Comparison of ENCODE assay signal across 8 cellular contexts in the genomic region with DNA sequence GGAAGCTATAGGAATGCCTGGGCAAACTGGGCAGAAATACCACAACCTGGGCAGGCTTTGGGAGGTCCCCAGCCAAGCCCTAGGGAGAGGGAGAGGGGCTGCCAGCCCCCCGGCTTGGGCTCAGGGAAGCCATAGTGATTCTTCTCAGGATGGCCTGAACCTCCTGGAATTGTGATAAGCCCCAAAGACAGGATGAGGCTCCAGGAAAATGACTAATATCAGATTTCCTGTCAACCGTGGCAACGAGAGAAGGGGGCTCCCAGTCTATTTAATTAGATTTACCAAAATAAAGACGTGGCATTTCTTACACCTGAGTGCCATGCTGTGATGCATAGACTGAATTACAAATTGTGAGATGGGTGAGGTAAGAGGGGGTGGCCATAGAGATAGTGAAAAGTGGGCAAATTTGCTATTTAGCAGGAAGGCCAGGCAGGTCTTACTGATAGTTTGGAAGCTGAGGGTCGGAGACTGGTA. TPM values are rescaled to one million over a fixed set of nuclear protein-coding genes. Genes with fewer than 3 reads are reported as not detected.
DNase-seq lines count a peak whose midpoint lies in the region; ATAC-seq, FAIRE-seq and TF ChIP-seq lines count a peak whose summit lies in the region.

No MANE protein-coding gene starts in this region.

- H3K27me3 ChIP-seq in IMR-90 (ENCODE audit: control insufficient read depth, insufficient read depth, low read length) (no peaks in the 10 kb centered on the region), astrocyte (ENCODE audit: insufficient read depth, low read length) (no peaks in the 10 kb centered on the region), stomach (peaks cover 0 to 12% (median 0%) of the 10 kb centered on the region in 3 donors)

- peak overlapping the region; percentile 88; the same call in 1 of the 2 replicates for H3K23ac ChIP-seq in IMR-90 (ENCODE audit: low read depth, low read length)

- FAIRE-seq in astrocyte (lab: Jason Lieb, UNC) (no peak), kidney (lab: Jason Lieb, UNC) (no peak)

- H3K4me2 ChIP-seq in IMR-90 (ENCODE audit: low read depth, low read length) (peak overlapping the region; percentile 98), astrocyte (ENCODE audit: low read length) (peak overlapping the region; percentile 93)

- H2AK9ac ChIP-seq in IMR-90 (replicated peaks; ENCODE audit: low read depth, low read length, poor library complexity) = peak overlapping the region; percentile 100

- in situ Hi-C loops in IMR-90 (cut with MboI; ENCODE audit: low sequenced_read_pairs) = no loop called here

- H3K9me1 ChIP-seq in IMR-90 (ENCODE audit: insufficient read depth, low read length) = peaks cover 10% of the 10 kb centered on the region

- CTCF ChIA-PET in IMR-90 (lab: Yijun Ruan, JAX) = no interaction called here

- H3K4me3 ChIP-seq in IMR-90 (ENCODE audit: insufficient read depth, low read depth, low read length) (peak overlapping the region; percentile 65), astrocyte (ENCODE audit: insufficient read depth, low read depth, low read length) (peak overlapping the region; percentile 64), kidney (ENCODE audit: low read length in 2 of 2) (peak overlapping the region; percentile 18 to 77), stomach (peak overlapping the region; percentile 55 to 79 (median 70)), lower leg skin (ENCODE audit: low read depth, poor library complexity, severe bottlenecking) (no peak overlapping the region)

- H3K9ac ChIP-seq in IMR-90 (ENCODE audit: low read depth, low read length) = peak overlapping the region; percentile 92
- peak overlapping the region; percentile 95 for H3K9ac ChIP-seq in astrocyte (ENCODE audit: low read length)
- H3K9ac ChIP-seq in kidney (ENCODE audit: low read length in 2 of 2) = peak overlapping the region; percentile 35 to 87

- H4K20me1 ChIP-seq in IMR-90 (ENCODE audit: insufficient read depth, low read length) (no peaks in the 10 kb centered on the region), astrocyte (ENCODE audit: insufficient read depth, low read length) (no peaks in the 10 kb centered on the region)

- peaks cover 3% of the 10 kb centered on the region for H3K27me3 Mint-ChIP-seq in astrocyte (ENCODE audit: low read depth, unreplicated experiment)

- H3K9me3 ChIP-seq in IMR-90 (ENCODE audit: control insufficient read depth, insufficient read depth, low read length) (no peaks in the 10 kb centered on the region), astrocyte (ENCODE audit: insufficient read depth, low read depth, low read length) (no peaks in the 10 kb centered on the region), kidney (ENCODE audit: control insufficient read depth in 1 of 2, low read length in 2 of 2) (no peaks in the 10 kb centered on the region), stomach (no peaks in the 10 kb centered on the region)

- peaks cover 4 to 19% of the 10 kb centered on the region in 2 experiments; a peak in 3 of 4 replicates for H3K79me1 ChIP-seq in IMR-90 (ENCODE audit: low read depth in 1 of 2, low read length in 2 of 2)

- H4K8ac ChIP-seq in IMR-90 (ENCODE audit: low read depth in 2 of 2, low read length in 2 of 2) = peak overlapping the region; percentile 100

- peak overlapping the region; percentile 98 for H3K4ac ChIP-seq in IMR-90 (ENCODE audit: low read depth, low read length)

- H3K18ac ChIP-seq in IMR-90 (ENCODE audit: low read depth, low read length) = peak overlapping the region; percentile 94

- intact Hi-C loops in IMR-90 (cut with micrococcal nuclease) = loop anchor here (5.0 kb wide), 2 partner anchors 85 to 125 kb away; a partner anchor contains a TSS
- intact Hi-C loops in kidney (cut with DNase I) = no loop called here
- intact Hi-C loops in stomach (cut with DNase I; ENCODE audit: low total_unique reads) = no loop called here
- intact Hi-C loops in lower leg skin (cut with DNase I; ENCODE audit: low total_unique reads) = no loop called here

- TF ChIP-seq RAD21 in IMR-90 (IDR thresholded peaks at IDR 0.05; ENCODE audit: low read length) = no peak

- H3K27ac ChIP-seq in IMR-90 (ENCODE audit: insufficient read depth, low read length) (peak overlapping the region; percentile 95), astrocyte (ENCODE audit: low read depth, low read length) (peak overlapping the region; percentile 81), kidney (ENCODE audit: low read depth in 2 of 2, low read length in 2 of 2) (peak overlapping the region; percentile 93 to 94), stomach (peak overlapping the region; percentile 87 to 97 (median 93))

- no peak for TF ChIP-seq EP300 in stomach (IDR thresholded peaks at IDR 0.05)

- TF ChIP-seq CTCF in IMR-90 (conservative IDR thresholded peaks at IDR 0.05; ENCODE audit: low read depth, low read length) = no peak
- no peak for TF ChIP-seq CTCF in astrocyte (IDR thresholded peaks at IDR 0.05; ENCODE audit: insufficient read depth, low read depth, low read length)
- TF ChIP-seq CTCF in kidney (IDR thresholded peaks at IDR 0.05; ENCODE audit: borderline replicate concordance, extremely low read depth, insufficient read depth) = no peak
- no peak for TF ChIP-seq CTCF in stomach (IDR thresholded peaks at IDR 0.05)
- TF ChIP-seq CTCF in lower leg skin (IDR thresholded peaks at IDR 0.05) = no peak

- H3K9me3 Mint-ChIP-seq in astrocyte (ENCODE audit: unreplicated experiment) = no peaks in the 10 kb centered on the region

- peak overlapping the region; percentile 70; the same call in 1 of the 2 replicates for H3K56ac ChIP-seq in IMR-90 (ENCODE audit: extremely low read depth, insufficient read depth, low read length)

- peak overlapping the region; percentile 98 for H2AK5ac ChIP-seq in IMR-90 (ENCODE audit: low read depth, low read length)

- WGBS in IMR-90 (ENCODE audit: extremely low coverage in 2 of 2, insufficient read length in 1 of 2), 2 experiments = no CpG with 5 or more reads among the region's 5 CpGs
- WGBS in stomach, 5 donors = 38 to 43% (median 40%) methylated on average over 5 of the region's 5 CpGs
- 31 to 43% methylated on average over 5 of the region's 5 CpGs for WGBS in lower leg skin, 2 donors

- no peaks in the 10 kb centered on the region for H3K79me2 ChIP-seq in astrocyte (ENCODE audit: insufficient read depth, low read length)

- peaks cover 9% of the 10 kb centered on the region for H3K4me1 Mint-ChIP-seq in astrocyte (ENCODE audit: low read depth, unreplicated experiment)

- H3K36me3 Mint-ChIP-seq in astrocyte (ENCODE audit: low read depth, unreplicated experiment) = peaks cover 7% of the 10 kb centered on the region

- peak overlapping the region; percentile 81 for H3K4me3 Mint-ChIP-seq in astrocyte (ENCODE audit: unreplicated experiment)

- POLR2A ChIA-PET in IMR-90 (lab: Charles Lee; ENCODE audit: unreplicated experiment) = interaction anchor here (0.6 kb wide), 1 partner anchor 20 kb away, joined by 3 read pairs; a partner anchor contains a TSS

- H3K4me1 ChIP-seq in IMR-90 (ENCODE audit: control insufficient read depth, insufficient read depth, low read length) (peaks cover 8% of the 10 kb centered on the region), astrocyte (ENCODE audit: insufficient read depth, low read length) (peaks cover 16% of the 10 kb centered on the region), kidney (ENCODE audit: control insufficient read depth in 1 of 2, insufficient read depth in 1 of 2, low read depth in 1 of 2, low read length in 2 of 2) (peaks cover 0 to 8% of the 10 kb centered on the region in 2 donors), stomach (peaks cover 14 to 27% (median 22%) of the 10 kb centered on the region in 4 donors)

- H2BK120ac ChIP-seq in IMR-90 (ENCODE audit: low read depth, low read length) = 0 out of 2 replicates have a peak overlapping the region, but pooled peaks have one; percentile 58

- peak overlapping the region; percentile 98 for H4K91ac ChIP-seq in IMR-90 (ENCODE audit: insufficient read depth, low read depth, low read length)

- no peak for DNase-seq in IMR-90
- DNase-seq in astrocyte (ENCODE audit: low read depth) = no peak
- DNase-seq in kidney = no peak
- no peak for DNase-seq in stomach
- no peak for DNase-seq in lower leg skin (ENCODE audit: low spot score in 2 of 2)
- no peak for DNase-seq in dedifferentiated amniotic fluid mesenchymal stem cell (ENCODE audit: extremely low spot score)

- no TSS peak for BruUV-seq in IMR-90 (replicated peaks; lab: Mats Ljungman, UMichigan)

- ATAC-seq in IMR-90 (ENCODE audit: low read depth) = no peak
- no peak for ATAC-seq in HG03135 (IDR thresholded peaks at IDR 0.05; ENCODE audit: unreplicated experiment)
- no peak for ATAC-seq in HG03439 (IDR thresholded peaks at IDR 0.05; ENCODE audit: unreplicated experiment)

- dilution Hi-C loops in IMR-90 (cut with HindIII; ENCODE audit: low sequenced_read_pairs, unreplicated experiment) = no loop called here

- peak overlapping the region; percentile 99 for H2AFZ ChIP-seq in IMR-90 (replicated peaks; ENCODE audit: low read length, poor library complexity)
- H2AFZ ChIP-seq in astrocyte (ENCODE audit: low read depth, low read length) = peak overlapping the region; percentile 83

- peak overlapping the region; percentile 85 for H2BK5ac ChIP-seq in IMR-90 (ENCODE audit: low read depth, low read length, poor library complexity, severe bottlenecking)

- H2BK15ac ChIP-seq in IMR-90 (ENCODE audit: low read depth, low read length) = peak overlapping the region; percentile 98

- H3K36me3 ChIP-seq in IMR-90 (ENCODE audit: control insufficient read depth, insufficient read depth, low read length) (no peaks in the 10 kb centered on the region), astrocyte (ENCODE audit: insufficient read depth, low read length) (no peaks in the 10 kb centered on the region), kidney (ENCODE audit: control insufficient read depth in 1 of 2, insufficient read depth in 2 of 2, low read length in 2 of 2) (no peaks in the 10 kb centered on the region), stomach (no peaks in the 10 kb centered on the region)

- TF ChIP-seq POLR2A in IMR-90 (IDR thresholded peaks at IDR 0.05; ENCODE audit: low read depth, low read length) = no peak
- TF ChIP-seq POLR2A in stomach (IDR thresholded peaks at IDR 0.05) = no peak
- TF ChIP-seq POLR2A in lower leg skin (IDR thresholded peaks at IDR 0.05) = no peak

- H4K5ac ChIP-seq in IMR-90 (ENCODE audit: low read depth, low read length) = peak overlapping the region; percentile 99

- H3K14ac ChIP-seq in IMR-90 (replicated peaks; ENCODE audit: low read depth, low read length) = peak overlapping the region; percentile 98

- H3K27ac Mint-ChIP-seq in astrocyte (ENCODE audit: unreplicated experiment) = peak overlapping the region; percentile 80

- no peak overlapping the region for H2BK20ac ChIP-seq in IMR-90 (ENCODE audit: low read depth, low read length)

RNA-seq across cellular contexts. Expression of a gene that starts 20.4 kb away (rescaled TPM):
- total RNA-seq in IMR-90 (2012; rRNA removed) (772 and 841 TPM in 2 replicates), astrocyte (768 and 923 TPM in 2 replicates), kidney (104 TPM), stomach (100 to 1,000 TPM in 2 of 5 donors, 10 to 100 TPM in 3; 46.6 to 297 (median 81.0) TPM), lower leg skin (100 to 1,000 TPM in 2 of 4 donors, 10 to 100 TPM in 2; 73.3 to 116 (median 94.3) TPM)
- polyA plus RNA-seq in IMR-90 (2012; rRNA removed) (1,857 and 1,944 TPM in 2 replicates), kidney (ENCODE audit: insufficient read depth, low read depth, low replicate concordance) (81.1 TPM), stomach (10 to 100 TPM; 15.4 to 46.0 (median 39.0) TPM)
- polyA plus RNA-seq in IMR-90 (2012; cell fraction: cytosol; rRNA removed) = 823 and 2,639 TPM in 2 replicates
- polyA plus RNA-seq in IMR-90 (2012; cell fraction: nucleus; rRNA removed; ENCODE audit: low replicate concordance) = 597 and 1,651 TPM in 2 replicates

RNA-seq across cellular contexts. Expression of a gene that starts 56.8 kb away (rescaled TPM):
- total RNA-seq in IMR-90 (2012; rRNA removed) (1.7 and 2.0 TPM in 2 replicates), astrocyte (6.7 and 9.4 TPM in 2 replicates), kidney (11.4 TPM), stomach (10 to 100 TPM in 2 of 5 donors, 1 to 10 TPM in 2, under 1 TPM in 1; 0.58 to 57.6 (median 5.9) TPM), lower leg skin (1 to 10 TPM; 3.9 to 8.5 (median 5.2) TPM)
- polyA plus RNA-seq in IMR-90 (2012; rRNA removed) (7.9 and 8.2 TPM in 2 replicates), kidney (ENCODE audit: insufficient read depth, low read depth, low replicate concordance) (3.9 TPM), stomach (1 to 10 TPM; 3.4 to 6.6 (median 3.9) TPM)
- polyA plus RNA-seq in IMR-90 (2012; cell fraction: cytosol; rRNA removed) = 4.1 and 7.5 TPM in 2 replicates
- polyA plus RNA-seq in IMR-90 (2012; cell fraction: nucleus; rRNA removed; ENCODE audit: low replicate concordance) = 25.1 and 54.1 TPM in 2 replicates
